Comparison of ENCODE assay signal across 9 cellular contexts in genomic region chr12:89345376-89345775, GRCh38. TPM values are rescaled to one million over a fixed set of nuclear protein-coding genes. Genes with fewer than 3 reads are reported as not detected.
A peak's percentile ranks its signal among the peaks of the same experiment; 100 is the strongest.
DNase-seq lines count a peak whose midpoint lies in the region; FAIRE-seq and TF ChIP-seq lines count a peak whose summit lies in the region.
"Had no signal": no experiment of that assay in that cellular context is flagged by ENCODE, and none has a peak within 500 bp of the region (broad histone marks: within the 10 kb centered on the region; RNA-seq: fewer than 3 reads in every experiment).

No MANE protein-coding gene starts in this region.

- H3K36me3 ChIP-seq in OCI-LY1 (ENCODE audit: insufficient read depth, low read length) (no peaks in the 10 kb centered on the region), endothelial cell of umbilical vein (ENCODE audit: control insufficient read depth in 2 of 2, extremely low read depth in 1 of 2, insufficient read depth in 2 of 2, low read length in 2 of 2) (peaks cover 9 to 26% of the 10 kb centered on the region in 2 experiments), parathyroid adenoma (ENCODE audit: control insufficient read depth, insufficient read depth, low read length) (no peaks in the 10 kb centered on the region), Caco-2 (ENCODE audit: control insufficient read depth, insufficient read depth, low read length) (no peaks in the 10 kb centered on the region)

- no peak for DNase-seq in HL-60 (ENCODE audit: low read depth in 1 of 2, low spot score in 1 of 2)
- no peak for DNase-seq in endothelial cell of umbilical vein (ENCODE audit: low read depth, low spot score)
- no peak for DNase-seq in Caco-2
- DNase-seq in GM12892 (ENCODE audit: insufficient read length), result no peak
- no peak for DNase-seq in NCI-H2227 (lab: John Stamatoyannopoulos, UW; ENCODE audit: unreplicated experiment)
- DNase-seq: amniotic stem cell, MV-4-11 had no signal

- H3K9me2 ChIP-seq in OCI-LY1 (ENCODE audit: low read depth, low read length), result no peaks in the 10 kb centered on the region

- H2AFZ ChIP-seq in OCI-LY1 (ENCODE audit: low read length), result no peak overlapping the region
- H2AFZ ChIP-seq in endothelial cell of umbilical vein (ENCODE audit: low read depth, low read length), result no peak overlapping the region
- peak overlapping the region; percentile 39 for H2AFZ ChIP-seq in parathyroid adenoma

- H3K9me1 ChIP-seq in endothelial cell of umbilical vein (replicated peaks; ENCODE audit: control insufficient read depth, extremely low read depth, insufficient read depth, low read length), result no peaks in the 10 kb centered on the region

- H3K4me2 ChIP-seq in OCI-LY1 (ENCODE audit: low read length), result no peak overlapping the region; the same call in 1 of the 2 replicates
- H3K4me2 ChIP-seq in endothelial cell of umbilical vein (ENCODE audit: insufficient read depth, low read length), result peak overlapping the region; percentile 23
- H3K4me2 ChIP-seq in parathyroid adenoma (ENCODE audit: low read length), result peak overlapping the region; percentile 37

- TF ChIP-seq POLR2A in endothelial cell of umbilical vein (IDR thresholded peaks at IDR 0.05; ENCODE audit: low read depth, low read length), result no peak
- no peak for TF ChIP-seq POLR2A in GM12892 (IDR thresholded peaks at IDR 0.05; ENCODE audit: low read depth, low read length)

- dilution Hi-C loops in endothelial cell of umbilical vein (cut with MboI; ENCODE audit: extremely low pct_ligation_motif_present, low sequenced_read_pairs), result loop anchor here (25.0 kb wide), 1 partner anchor 117 kb away; no protein-coding TSS in a partner anchor

- H3F3A ChIP-seq in OCI-LY1 (ENCODE audit: insufficient read depth, low read length), result no peaks in the 10 kb centered on the region

- intact Hi-C loops in endothelial cell of umbilical vein (cut with micrococcal nuclease), result no loop called here
- intact Hi-C loops in Caco-2 (cut with micrococcal nuclease; ENCODE audit: unreplicated experiment), result no loop called here

- no peak for TF ChIP-seq CTCF in HL-60 (IDR thresholded peaks at IDR 0.05; ENCODE audit: insufficient read depth, low read length)
- no peak for TF ChIP-seq CTCF in OCI-LY1 (IDR thresholded peaks at IDR 0.05; ENCODE audit: low read length)
- no peak for TF ChIP-seq CTCF in endothelial cell of umbilical vein (IDR thresholded peaks at IDR 0.05; ENCODE audit: extremely low read depth in 1 of 2, insufficient read depth in 1 of 2, low read depth in 1 of 2, low read length in 2 of 2)
- TF ChIP-seq CTCF in parathyroid adenoma (IDR thresholded peaks at IDR 0.05), result no peak
- no peak for TF ChIP-seq CTCF in Caco-2 (IDR thresholded peaks at IDR 0.05; ENCODE audit: insufficient read depth in 1 of 2, low read depth in 1 of 2, low read length in 1 of 2, severe bottlenecking in 1 of 2, unreplicated experiment in 1 of 2)

- peaks cover 33% of the 10 kb centered on the region for H3K36me3 Mint-ChIP-seq in Caco-2 (ENCODE audit: insufficient read depth, unreplicated experiment)

- H3K79me2 ChIP-seq in OCI-LY1 (ENCODE audit: insufficient read depth, low read length), result no peaks in the 10 kb centered on the region
- H3K79me2 ChIP-seq in endothelial cell of umbilical vein (ENCODE audit: control insufficient read depth, insufficient read depth, low read length), result peaks cover 32% of the 10 kb centered on the region
- H3K79me2 ChIP-seq in parathyroid adenoma, result peaks cover 34% of the 10 kb centered on the region

- H3K9ac ChIP-seq in OCI-LY1 (ENCODE audit: low read length) (no peak overlapping the region), endothelial cell of umbilical vein (replicated peaks; ENCODE audit: extremely low read depth, insufficient read depth, low read length) (peak overlapping the region; percentile 31), parathyroid adenoma (no peak overlapping the region)

- H3K27ac ChIP-seq in HL-60 (replicated peaks) (peak overlapping the region; percentile 93), OCI-LY1 (ENCODE audit: low read depth, low read length, poor library complexity, severe bottlenecking) (peak overlapping the region; percentile 48), endothelial cell of umbilical vein (ENCODE audit: insufficient read depth, low read depth, low read length) (peak overlapping the region; percentile 60), parathyroid adenoma (peak overlapping the region; percentile 100)

- H3K27me3 ChIP-seq in HL-60 (ENCODE audit: insufficient read depth, poor library complexity, severe bottlenecking), result no peaks in the 10 kb centered on the region
- no peaks in the 10 kb centered on the region for H3K27me3 ChIP-seq in OCI-LY1 (ENCODE audit: insufficient read depth, low read length)
- no peaks in the 10 kb centered on the region for H3K27me3 ChIP-seq in endothelial cell of umbilical vein (ENCODE audit: control insufficient read depth in 2 of 2, insufficient read depth in 2 of 2, low read length in 2 of 2)
- H3K27me3 ChIP-seq in parathyroid adenoma (ENCODE audit: control insufficient read depth, insufficient read depth, low read length), result no peaks in the 10 kb centered on the region
- no peaks in the 10 kb centered on the region for H3K27me3 ChIP-seq in Caco-2 (replicated peaks; ENCODE audit: control insufficient read depth, insufficient read depth, low read length)

- CTCF ChIA-PET in endothelial cell of umbilical vein (lab: Charles Lee) (interaction anchor here (0.8 to 3.6 kb wide), 10 partner anchors 9 to 328 kb away, joined by 3 to 69 read pairs (median 6); no protein-coding TSS in a partner anchor), Caco-2 (lab: Charles Lee) (interaction anchor here (1.1 kb wide), 1 partner anchor 307 kb away, joined by 3 read pairs; no protein-coding TSS in a partner anchor)

- no peak overlapping the region for H3K4me3 Mint-ChIP-seq in Caco-2 (ENCODE audit: unreplicated experiment)

- H3K9me3 ChIP-seq in OCI-LY1 (ENCODE audit: low read length), result no peaks in the 10 kb centered on the region
- no peaks in the 10 kb centered on the region for H3K9me3 ChIP-seq in endothelial cell of umbilical vein (replicated peaks; ENCODE audit: control insufficient read depth, insufficient read depth, low read length)
- no peaks in the 10 kb centered on the region for H3K9me3 ChIP-seq in parathyroid adenoma (ENCODE audit: control insufficient read depth, low read length)
- H3K9me3 ChIP-seq in Caco-2, result no peaks in the 10 kb centered on the region

- H3K9me3 Mint-ChIP-seq in Caco-2 (ENCODE audit: unreplicated experiment), result no peaks in the 10 kb centered on the region

- H3K4me1 ChIP-seq in OCI-LY1 (ENCODE audit: insufficient read depth, low read length, severe bottlenecking) (peaks cover 30% of the 10 kb centered on the region), endothelial cell of umbilical vein (ENCODE audit: control insufficient read depth, extremely low read depth, insufficient read depth, low read length) (peaks cover 48% of the 10 kb centered on the region), parathyroid adenoma (peaks cover 45% of the 10 kb centered on the region), Caco-2 (no peaks in the 10 kb centered on the region)

- no peak overlapping the region for H3K4me3 ChIP-seq in HL-60 (replicated peaks; ENCODE audit: insufficient read depth, low read length)
- H3K4me3 ChIP-seq in OCI-LY1 (ENCODE audit: low read depth, low read length, poor library complexity, severe bottlenecking), result no peak overlapping the region
- H3K4me3 ChIP-seq in endothelial cell of umbilical vein (replicated peaks in 1 of 3; ENCODE audit: insufficient read depth in 1 of 3, low read depth in 1 of 3, low read length in 3 of 3), result no peak overlapping the region
- H3K4me3 ChIP-seq in parathyroid adenoma (ENCODE audit: low read depth, low read length), result no peak overlapping the region
- no peak overlapping the region for H3K4me3 ChIP-seq in Caco-2 (ENCODE audit: low read depth, low read length)

- POLR2A ChIA-PET in endothelial cell of umbilical vein (lab: Charles Lee), result interaction anchor here (0.7 to 1.9 kb wide), 3 partner anchors 107 to 211 kb away, joined by 3 to 9 read pairs (median 6); no protein-coding TSS in a partner anchor
- POLR2A ChIA-PET in Caco-2 (lab: Charles Lee), result interaction anchor here (0.8 kb wide), 1 partner anchor 12 kb away, joined by 3 read pairs; no protein-coding TSS in a partner anchor

- peaks cover 30% of the 10 kb centered on the region for H3K4me1 Mint-ChIP-seq in Caco-2 (ENCODE audit: low read depth, unreplicated experiment)

- no peaks in the 10 kb centered on the region for H3K27me3 Mint-ChIP-seq in Caco-2 (ENCODE audit: insufficient read depth, unreplicated experiment)

- no peaks in the 10 kb centered on the region for H4K20me1 ChIP-seq in OCI-LY1 (ENCODE audit: insufficient read depth, low read length)
- H4K20me1 ChIP-seq in endothelial cell of umbilical vein (replicated peaks; ENCODE audit: control insufficient read depth, extremely low read depth, insufficient read depth, low read length), result no peaks in the 10 kb centered on the region

- H3K27ac Mint-ChIP-seq in Caco-2 (ENCODE audit: unreplicated experiment), result no peak overlapping the region

- FAIRE-seq in endothelial cell of umbilical vein (lab: Jason Lieb, UNC) (no peak), GM12892 (lab: Jason Lieb, UNC) (no peak)

- BruUV-seq in endothelial cell of umbilical vein (replicated peaks; lab: Mats Ljungman, UMichigan) (no TSS peak), Caco-2 (replicated peaks; lab: Mats Ljungman, UMichigan) (no TSS peak)

TF ChIP-seq in endothelial cell of umbilical vein, 7 proteins besides CTCF, POLR2A, EP300 and RAD21 (continues in another document):
- TF ChIP-seq JUN (IDR thresholded peaks at IDR 0.05; ENCODE audit: borderline replicate concordance, insufficient read depth, insufficient read length, low read depth) (no peak), MAX (IDR thresholded peaks at IDR 0.05; ENCODE audit: insufficient read depth, insufficient read length) (no peak), FOS (IDR thresholded peaks at IDR 0.05; ENCODE audit: borderline replicate concordance, insufficient read depth, low read length) (no peak), POLR2AphosphoS5 (IDR thresholded peaks at IDR 0.05; ENCODE audit: insufficient read depth, low read depth, low read length) (no peak), MYC (IDR thresholded peaks at IDR 0.05; ENCODE audit: low read depth, low read length) (no peak), GATA2 (IDR thresholded peaks at IDR 0.05; ENCODE audit: insufficient read depth, insufficient read length, low read depth, low read length) (no peak)

RNA-seq across cellular contexts. Expression of gene DUSP6, which starts 6.9 kb away (rescaled TPM):
- total RNA-seq in endothelial cell of umbilical vein (148 and 200 TPM in 2 replicates), Caco-2 (2022) (22.4 and 30.8 TPM in 2 replicates)
- 149 and 171 TPM in 2 replicates for polyA plus RNA-seq in endothelial cell of umbilical vein
- polyA plus RNA-seq in endothelial cell of umbilical vein (2011; cell fraction: cytosol; rRNA removed), result 139 and 150 TPM in 2 replicates
- polyA plus RNA-seq in endothelial cell of umbilical vein (2011; cell fraction: nucleus; rRNA removed), result 438 and 510 TPM in 2 replicates
- polyA plus RNA-seq in endothelial cell of umbilical vein (2012), result 142 and 205 TPM in 2 replicates
- polyA minus RNA-seq in endothelial cell of umbilical vein, result 318 and 353 TPM in 2 replicates
- 2.6 TPM for polyA minus RNA-seq in endothelial cell of umbilical vein (2011; cell fraction: cytosol; rRNA and poly(A)+ RNA removed)
- polyA minus RNA-seq in endothelial cell of umbilical vein (2011; cell fraction: nucleus; rRNA and poly(A)+ RNA removed), result 428 and 523 TPM in 2 replicates
- 0.47 TPM for polyA plus RNA-seq in GM12892 (2012; ENCODE audit: missing spikeins)

Comparison
In these comparisons a context has a peak if more than half of its experiments do, and no peak if none do; other contexts are left out.
1. H3K27ac ChIP-seq: peak in every context shown above with its lines; median percentile 100 in parathyroid adenoma; 93 in HL-60; 60 in endothelial cell of umbilical vein; 48 in OCI-LY1.